23 cellular contexts compared by ENCODE assay signal in the genomic region with DNA sequence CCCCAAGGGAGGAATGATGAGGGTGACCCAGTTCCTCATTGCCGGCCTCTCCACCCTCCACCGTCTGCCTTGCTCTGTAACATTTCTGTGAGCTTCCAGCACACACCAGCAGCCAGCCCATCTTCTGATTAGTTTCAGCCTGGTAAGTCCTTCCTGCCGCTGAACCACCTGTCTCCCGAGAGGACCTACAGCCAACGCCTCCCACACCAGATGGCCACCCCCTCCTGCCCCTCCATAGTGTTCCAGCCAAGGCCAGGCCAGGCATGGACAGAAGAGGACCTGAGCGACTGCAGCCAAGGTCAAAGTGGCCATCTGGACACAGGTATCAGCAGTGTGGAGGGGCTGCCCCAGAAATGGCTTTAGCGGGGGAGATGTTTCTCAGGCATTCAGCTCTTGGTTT.
"Had no signal": no experiment of that assay in that cellular context is flagged by ENCODE, and none has a peak within 500 bp of the region (broad histone marks: within the 10 kb centered on the region; RNA-seq: fewer than 3 reads in every experiment).

No MANE protein-coding gene starts in this region.

- H3K27me3 ChIP-seq: esophagus squamous epithelium, gastrocnemius medialis, heart right ventricle, left lung had no signal

- H3K4me3 ChIP-seq: esophagus squamous epithelium, gastrocnemius medialis, heart right ventricle, left lung, lower lobe of right lung, mucosa of descending colon had no signal

- H3K36me3 ChIP-seq: esophagus squamous epithelium, gastrocnemius medialis, heart right ventricle, left lung, lower lobe of right lung had no signal

- H3K9me3 ChIP-seq: esophagus squamous epithelium, gastrocnemius medialis, mucosa of descending colon had no signal

- ATAC-seq: effector memory CD8-positive, alpha-beta T cell; esophagus mucosa; gastrocnemius medialis; heart right ventricle; left cardiac atrium; left lung; left ventricle myocardium superior; mucosa of descending colon; naive thymus-derived CD8-positive, alpha-beta T cell had no signal

- DNase-seq: cortex of kidney; effector CD8-positive, alpha-beta T cell; effector memory CD8-positive, alpha-beta T cell; endodermal cell; erythroblast; esophagus squamous epithelium; foreskin fibroblast; foreskin melanocyte; gastrocnemius medialis; glutamatergic neuron; head of caudate nucleus; heart right ventricle; hippocampal formation; left cardiac atrium; left lung; left ventricle myocardium superior; lower lobe of right lung; mesenchymal stem cell; mucosa of descending colon; naive B cell; naive thymus-derived CD8-positive, alpha-beta T cell had no signal

- H3K27ac ChIP-seq: epithelial cell of prostate, esophagus squamous epithelium, gastrocnemius medialis, heart right ventricle, left lung, lower lobe of right lung had no signal
